ENCODE assay signal across 11 cellular contexts in the genomic region with DNA sequence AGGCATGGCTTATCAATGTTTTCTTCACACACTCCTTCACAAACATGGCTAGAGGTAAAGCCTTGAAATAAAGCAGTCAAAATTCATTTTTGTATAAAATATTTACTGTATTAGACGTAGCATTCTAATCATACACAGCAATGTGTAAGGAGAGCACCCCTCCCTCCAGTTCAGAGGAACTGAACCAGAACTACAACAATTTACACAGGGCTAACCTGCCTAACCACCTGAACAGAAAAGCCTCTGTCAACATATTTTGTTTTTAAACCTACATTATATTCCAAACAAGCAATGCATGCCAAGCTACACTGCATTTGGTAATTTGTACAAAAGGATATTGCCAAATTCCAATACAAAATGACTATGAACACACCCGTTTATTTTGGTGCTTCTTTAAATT.
"Had no signal": no experiment of that assay in that cellular context is flagged by ENCODE, and none has a peak within 500 bp of the region (broad histone marks: within the 10 kb centered on the region; RNA-seq: fewer than 3 reads in every experiment).

No MANE protein-coding gene starts in this region.

- ATAC-seq: naive thymus-derived CD4-positive, alpha-beta T cell had no signal

- H3K36me3 ChIP-seq: adrenal gland, neutrophil, stomach, vagina had no signal

- H3K27ac ChIP-seq: adrenal gland, neutrophil, vagina had no signal

- DNase-seq: activated CD8-positive, alpha-beta memory T cell treated with anti-CD3 and anti-CD28 coated beads, Interleukin-2, amount 10 ng/mL, durations not matched to agents 7 days and 5 days; activated T-cell treated with anti-CD3 and anti-CD28 coated beads, Interleukin-2, amount 50 U/mL, for 72 hours; adrenal gland; effector memory CD4-positive, alpha-beta T cell; glutamatergic neuron; naive thymus-derived CD4-positive, alpha-beta T cell; posterior cingulate gyrus; stomach; T-helper 2 cell had no signal

- H3K27me3 ChIP-seq: adrenal gland, neutrophil, stomach, vagina had no signal

- H3K4me3 ChIP-seq: adrenal gland, stomach, vagina had no signal

- H3K9me3 ChIP-seq: adrenal gland, neutrophil, vagina had no signal

- H3K4me1 ChIP-seq: adrenal gland, vagina had no signal
